Comparison of ENCODE assay signal across 15 cellular contexts in the genomic region with DNA sequence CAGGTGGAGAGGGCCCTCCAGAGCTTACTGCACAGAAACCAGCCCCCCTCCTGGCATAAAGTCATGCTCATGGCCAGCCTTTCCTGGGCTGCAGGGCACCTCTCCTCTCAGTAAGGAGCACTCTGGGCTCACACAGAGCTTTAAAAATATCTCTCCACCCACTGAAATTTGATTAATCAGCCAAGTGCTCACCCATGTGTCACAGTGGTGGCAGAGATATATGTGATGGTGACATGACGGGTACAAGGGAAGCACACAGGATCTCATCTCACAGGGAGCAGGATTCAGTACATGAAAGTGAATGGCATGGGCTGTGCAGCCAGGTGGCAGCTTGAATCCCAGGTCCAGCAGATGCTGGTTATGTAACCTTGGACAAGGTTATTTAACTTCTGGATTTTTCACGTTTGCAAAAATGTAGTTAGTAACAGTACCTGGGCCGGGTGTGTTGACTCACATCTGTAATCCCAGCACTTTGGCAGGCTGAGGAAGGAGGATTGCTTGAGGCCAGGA.
DNase-seq lines count a peak whose midpoint lies in the region; ATAC-seq, FAIRE-seq and TF ChIP-seq lines count a peak whose summit lies in the region.
"Had no signal": no experiment of that assay in that cellular context is flagged by ENCODE, and none has a peak within 500 bp of the region (broad histone marks: within the 10 kb centered on the region; RNA-seq: fewer than 3 reads in every experiment).

No MANE protein-coding gene starts in this region.

- peak overlapping the region; percentile 72 for H2AK9ac ChIP-seq in IMR-90 (replicated peaks; ENCODE audit: low read depth, low read length, poor library complexity)

- H3K36me3 Mint-ChIP-seq in nephron progenitor cell (ENCODE audit: low read depth) (peaks cover 24% of the 10 kb centered on the region), chondrocyte (ENCODE audit: low read depth) (no peaks in the 10 kb centered on the region)

- no peak for FAIRE-seq in H1 (lab: Jason Lieb, UNC)
- FAIRE-seq: GM12891, K562 had no signal

- in situ Hi-C loops in IMR-90 (cut with MboI; ENCODE audit: low sequenced_read_pairs) = no loop called here

- no peak for ATAC-seq in IMR-90 (ENCODE audit: low read depth)
- ATAC-seq: K562 had no signal

- peaks cover 2% of the 10 kb centered on the region for H3K27me3 Mint-ChIP-seq in nephron progenitor cell (ENCODE audit: low read depth, poor library complexity)
- peaks cover 2% of the 10 kb centered on the region for H3K27me3 Mint-ChIP-seq in chondrocyte (ENCODE audit: low read depth)
- H3K27me3 Mint-ChIP-seq: CD8-positive, alpha-beta memory T cell had no signal

- no peak overlapping the region for H3K56ac ChIP-seq in IMR-90 (ENCODE audit: extremely low read depth, insufficient read depth, low read length)
- H3K56ac ChIP-seq in H1 (replicated peaks; ENCODE audit: insufficient read length, low read depth, low read length) = no peak overlapping the region

- no peak overlapping the region for H3K23ac ChIP-seq in IMR-90 (ENCODE audit: low read depth, low read length)
- no peak overlapping the region for H3K23ac ChIP-seq in H1 (ENCODE audit: insufficient read length)

- peaks cover 1% of the 10 kb centered on the region; the same call in 1 of the 2 replicates for H3K23me2 ChIP-seq in H1 (ENCODE audit: low read depth, low read length)

- H3K4me3 ChIP-seq in IMR-90 (ENCODE audit: insufficient read depth, low read depth, low read length) (no peak overlapping the region), H1 (ENCODE audit: extremely low read depth in 1 of 4, insufficient read depth in 2 of 4, low read depth in 3 of 4, low read length in 4 of 4) (no peak overlapping the region), vagina (no peak overlapping the region)
- H3K4me3 ChIP-seq: BLaER1, HAP-1, K562 had no signal

- BruUV-seq in IMR-90 (replicated peaks; lab: Mats Ljungman, UMichigan) = no TSS peak

- POLR2A ChIA-PET in IMR-90 (lab: Charles Lee; ENCODE audit: unreplicated experiment) = no interaction called here
- POLR2A ChIA-PET in H1 (lab: Charles Lee; ENCODE audit: partially characterized antibody) = interaction anchor here (0.6 to 1.3 kb wide), 6 partner anchors 12 to 1899 kb away, joined by 3 to 4 read pairs (median 3); no protein-coding TSS in a partner anchor

- H3K27me3 ChIP-seq in IMR-90 (ENCODE audit: control insufficient read depth, insufficient read depth, low read length) = no peaks in the 10 kb centered on the region
- no peaks in the 10 kb centered on the region for H3K27me3 ChIP-seq in H1 (replicated peaks in 1 of 4; ENCODE audit: control insufficient read depth in 3 of 4, extremely low read depth in 1 of 4, insufficient read depth in 3 of 4, low read length in 3 of 4)
- no peaks in the 10 kb centered on the region for H3K27me3 ChIP-seq in vagina
- H3K27me3 ChIP-seq: BLaER1 had no signal

- TF ChIP-seq POLR2A in IMR-90 (IDR thresholded peaks at IDR 0.05; ENCODE audit: low read depth, low read length) (no peak), H1 (IDR thresholded peaks at IDR 0.05; ENCODE audit: control extremely low read depth in 1 of 2, low read depth in 2 of 2, low read length in 2 of 2) (no peak), vagina (IDR thresholded peaks at IDR 0.05) (no peak)

- no peak overlapping the region for H2BK120ac ChIP-seq in IMR-90 (ENCODE audit: low read depth, low read length)
- H2BK120ac ChIP-seq in H1 (replicated peaks; ENCODE audit: low read depth, low read length) = peak overlapping the region; percentile 59

- H2BK15ac ChIP-seq in IMR-90 (ENCODE audit: low read depth, low read length) = no peak overlapping the region
- H2BK15ac ChIP-seq in H1 (ENCODE audit: low read length) = peak overlapping the region; percentile 100

- H2BK5ac ChIP-seq in IMR-90 (ENCODE audit: low read depth, low read length, poor library complexity, severe bottlenecking) (no peak overlapping the region), H1 (ENCODE audit: low read depth, low read length) (peak overlapping the region; percentile 41; the same call in 1 of the 2 replicates)

- H2AFZ ChIP-seq in IMR-90 (replicated peaks; ENCODE audit: low read length, poor library complexity) (no peak overlapping the region), H1 (ENCODE audit: low read length) (no peak overlapping the region)

- H4K5ac ChIP-seq in IMR-90 (ENCODE audit: low read depth, low read length) (no peak overlapping the region), H1 (ENCODE audit: insufficient read length, low read depth, low read length) (no peak overlapping the region)

- H3K79me1 ChIP-seq in IMR-90 (ENCODE audit: low read depth in 1 of 2, low read length in 2 of 2) = no peaks in the 10 kb centered on the region
- no peaks in the 10 kb centered on the region for H3K79me1 ChIP-seq in H1 (ENCODE audit: low read depth, low read length)

- H2BK12ac ChIP-seq in H1 (ENCODE audit: low read depth, low read length) = peak overlapping the region; percentile 32

- H3K4me2 ChIP-seq in IMR-90 (ENCODE audit: low read depth, low read length) (no peak overlapping the region), H1 (ENCODE audit: insufficient read depth in 1 of 2, low read depth in 2 of 2, low read length in 2 of 2) (no peak overlapping the region)
- H3K4me2 ChIP-seq: BLaER1 had no signal

- no peaks in the 10 kb centered on the region; a peak in 1 of 4 replicates for H3K79me2 ChIP-seq in H1 (ENCODE audit: control insufficient read depth in 1 of 2, insufficient read depth in 2 of 2, low read length in 2 of 2)

- CTCF ChIA-PET in IMR-90 (lab: Yijun Ruan, JAX) (no interaction called here), H1 (lab: Charles Lee; ENCODE audit: partially characterized antibody) (interaction anchor here (0.7 to 5.1 kb wide), 5 partner anchors 11 to 204 kb away, joined by 3 to 26 read pairs (median 4); no protein-coding TSS in a partner anchor)

- H4K91ac ChIP-seq in IMR-90 (ENCODE audit: insufficient read depth, low read depth, low read length) (no peak overlapping the region), H1 (replicated peaks; ENCODE audit: insufficient read length, low read length) (peak overlapping the region; percentile 62)

- H3K9ac ChIP-seq in IMR-90 (ENCODE audit: low read depth, low read length) = no peak overlapping the region
- H3K9ac ChIP-seq in H1 (replicated peaks in 1 of 4; ENCODE audit: extremely low read depth in 1 of 4, low read depth in 3 of 4, low read length in 3 of 4) = no peak overlapping the region
- H3K9ac ChIP-seq: BLaER1 had no signal

- H3K4ac ChIP-seq in IMR-90 (ENCODE audit: low read depth, low read length) (no peak overlapping the region), H1 (replicated peaks; ENCODE audit: insufficient read length, low read depth, low read length) (peak overlapping the region; percentile 57)

- H3K9me3 Mint-ChIP-seq in nephron progenitor cell = peaks cover 24% of the 10 kb centered on the region
- peaks cover 13% of the 10 kb centered on the region for H3K9me3 Mint-ChIP-seq in chondrocyte (ENCODE audit: low read depth)

- H2AK5ac ChIP-seq in IMR-90 (ENCODE audit: low read depth, low read length) = no peak overlapping the region
- no peak overlapping the region for H2AK5ac ChIP-seq in H1 (ENCODE audit: low read depth, low read length)

- H3K14ac ChIP-seq in IMR-90 (replicated peaks; ENCODE audit: low read depth, low read length) (no peak overlapping the region), H1 (ENCODE audit: insufficient read length) (no peak overlapping the region)

- H3K4me3 Mint-ChIP-seq in nephron progenitor cell (no peak overlapping the region), chondrocyte (ENCODE audit: unreplicated experiment) (no peak overlapping the region)
- H3K4me3 Mint-ChIP-seq: CD8-positive, alpha-beta memory T cell had no signal

- H3K4me1 Mint-ChIP-seq in nephron progenitor cell (peaks cover 12% of the 10 kb centered on the region), chondrocyte (ENCODE audit: low read depth) (no peaks in the 10 kb centered on the region)
- H3K4me1 Mint-ChIP-seq: CD8-positive, alpha-beta memory T cell had no signal

- no peak overlapping the region for H2BK20ac ChIP-seq in IMR-90 (ENCODE audit: low read depth, low read length)
- 0 out of 2 replicates have a peak overlapping the region, but pooled peaks have one; percentile 88 for H2BK20ac ChIP-seq in H1 (ENCODE audit: low read length)

- dilution Hi-C loops in IMR-90 (cut with HindIII; ENCODE audit: low sequenced_read_pairs, unreplicated experiment) = no loop called here

- H4K20me1 ChIP-seq in IMR-90 (ENCODE audit: insufficient read depth, low read length) = no peaks in the 10 kb centered on the region
- H4K20me1 ChIP-seq in H1 (replicated peaks in 1 of 2; ENCODE audit: control insufficient read depth in 1 of 2, insufficient read depth in 2 of 2, low read length in 2 of 2) = no peaks in the 10 kb centered on the region
- H4K20me1 ChIP-seq: BLaER1 had no signal

- no CpG with 5 or more reads among the region's 3 CpGs for WGBS in IMR-90 (ENCODE audit: extremely low coverage in 2 of 2, insufficient read length in 1 of 2), 2 experiments
- WGBS in H1 (ENCODE audit: extremely low coverage in 1 of 2, insufficient coverage in 1 of 2, insufficient read length in 1 of 2, insufficient replicate concordance in 2 of 2, low coverage in 1 of 2, low lambda C conversion rate in 2 of 2, missing lambda C conversion rate in 1 of 2), 2 experiments = 78% methylated on average over 3 of the region's 3 CpGs; no CpG with 5 or more reads in 1 of the 2 experiments

- TF ChIP-seq CTCF in IMR-90 (conservative IDR thresholded peaks at IDR 0.05; ENCODE audit: low read depth, low read length) (no peak), H1 (IDR thresholded peaks at IDR 0.05; ENCODE audit: control extremely low read depth in 1 of 3, insufficient read depth in 1 of 3, low read depth in 1 of 3, low read length in 3 of 3) (no peak), nephron progenitor cell (IDR thresholded peaks at IDR 0.05) (no peak), vagina (IDR thresholded peaks at IDR 0.05) (no peak), chondrocyte (IDR thresholded peaks at IDR 0.05) (no peak)

- DNase-seq in IMR-90 = no peak
- no peak for DNase-seq in H1 (ENCODE audit: low read depth in 1 of 2, low spot score in 2 of 2)
- DNase-seq in nephron progenitor cell = no peak
- DNase-seq in vagina (ENCODE audit: extremely low spot score in 2 of 2) = no peak
- no peak for DNase-seq in chondrocyte (ENCODE audit: low spot score)
- no peak for DNase-seq in NCI-H128 (lab: John Stamatoyannopoulos, UW; ENCODE audit: unreplicated experiment)
- DNase-seq in ureter (ENCODE audit: low spot score) = no peak
- DNase-seq: Caco-2; CD8-positive, alpha-beta memory T cell; GOT3 had no signal

- TF ChIP-seq RAD21 in IMR-90 (IDR thresholded peaks at IDR 0.05; ENCODE audit: low read length) (no peak), H1 (IDR thresholded peaks at IDR 0.05 in 1 of 2, conservative IDR thresholded peaks at IDR 0.05 in 1 of 2; ENCODE audit: low read depth in 2 of 2, low read length in 2 of 2) (no peak)

- H3K27ac ChIP-seq in IMR-90 (ENCODE audit: insufficient read depth, low read length) = no peak overlapping the region
- H3K27ac ChIP-seq in H1 (ENCODE audit: low read depth, low read length) = peak overlapping the region; percentile 1; the same call in 1 of the 2 replicates
- peak overlapping the region; percentile 73 for H3K27ac ChIP-seq in vagina
- H3K27ac ChIP-seq: BLaER1, HL-60 had no signal

- H3K9me3 ChIP-seq in IMR-90 (ENCODE audit: control insufficient read depth, insufficient read depth, low read length) = peaks cover 10% of the 10 kb centered on the region
- no peaks in the 10 kb centered on the region for H3K9me3 ChIP-seq in H1 (ENCODE audit: insufficient read depth in 2 of 2, low read depth in 1 of 2, low read length in 1 of 2)
- no peaks in the 10 kb centered on the region for H3K9me3 ChIP-seq in vagina
- H3K9me3 ChIP-seq: BLaER1, Caco-2, HAP-1 had no signal

- H3K4me1 ChIP-seq in IMR-90 (ENCODE audit: control insufficient read depth, insufficient read depth, low read length) = no peaks in the 10 kb centered on the region
- H3K4me1 ChIP-seq in H1 (replicated peaks in 1 of 4; ENCODE audit: control insufficient read depth in 3 of 4, insufficient read depth in 4 of 4, low read length in 3 of 4) = peaks cover 11 to 29% (median 20%) of the 10 kb centered on the region in 4 experiments
- H3K4me1 ChIP-seq in vagina = peaks cover 38% of the 10 kb centered on the region
- H3K4me1 ChIP-seq: BLaER1, Caco-2, HAP-1 had no signal

- no peak overlapping the region for H3K18ac ChIP-seq in IMR-90 (ENCODE audit: low read depth, low read length)
- peak overlapping the region; percentile 26; the same call in 1 of the 2 replicates for H3K18ac ChIP-seq in H1 (ENCODE audit: extremely low read depth, low read length)

- no peaks in the 10 kb centered on the region for H3K9me1 ChIP-seq in IMR-90 (ENCODE audit: insufficient read depth, low read length)

- H3K36me3 ChIP-seq in IMR-90 (ENCODE audit: control insufficient read depth, insufficient read depth, low read length) (no peaks in the 10 kb centered on the region), H1 (ENCODE audit: control insufficient read depth in 2 of 4, insufficient read depth in 4 of 4, low read length in 3 of 4) (peaks cover 0 to 3% (median 0%) of the 10 kb centered on the region in 4 experiments; a peak in 1 of 8 replicates), vagina (no peaks in the 10 kb centered on the region)
- H3K36me3 ChIP-seq: BLaER1, HAP-1 had no signal

- TF ChIP-seq EP300 in H1 (IDR thresholded peaks at IDR 0.05; ENCODE audit: borderline replicate concordance in 1 of 2, low read depth in 2 of 2, low read length in 2 of 2) = no peak

- intact Hi-C loops in IMR-90 (cut with micrococcal nuclease) (loop anchor here (10.0 kb wide), 1 partner anchor 1433 kb away; no protein-coding TSS in a partner anchor), vagina (cut with DNase I) (no loop called here)

- H3K27ac Mint-ChIP-seq in nephron progenitor cell (peak overlapping the region; percentile 73), chondrocyte (ENCODE audit: unreplicated experiment) (no peak overlapping the region)
- H3K27ac Mint-ChIP-seq: CD8-positive, alpha-beta memory T cell had no signal

- H4K8ac ChIP-seq in IMR-90 (ENCODE audit: low read depth in 2 of 2, low read length in 2 of 2) = no peak overlapping the region
- H4K8ac ChIP-seq in H1 (ENCODE audit: extremely low read depth, insufficient read depth, low read length) = no peak overlapping the region
